In the genomic region with DNA sequence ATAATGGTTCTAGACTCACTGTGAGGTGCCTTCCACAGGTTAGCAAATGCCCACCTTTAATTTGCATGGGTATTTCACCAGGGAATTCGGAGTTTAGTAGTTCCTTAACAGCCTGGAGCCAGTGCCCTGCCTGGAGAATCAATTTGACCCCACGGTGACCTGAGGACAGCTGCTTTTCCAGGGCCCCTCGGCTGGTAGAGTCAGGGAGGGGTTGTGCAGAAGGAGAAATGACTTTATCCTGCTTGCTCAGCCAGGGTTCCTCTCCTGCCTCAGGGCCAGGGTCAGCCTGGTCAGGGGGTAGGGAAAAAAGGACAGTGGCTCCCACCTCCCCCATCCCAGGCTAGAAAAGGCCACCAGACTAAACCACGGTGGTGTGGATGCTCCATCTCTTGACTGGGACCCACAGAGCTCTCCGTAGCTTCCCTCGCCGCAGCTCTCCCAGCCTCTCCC, we compare ENCODE assay signal across 9 cellular contexts. TPM values are rescaled to one million over a fixed set of nuclear protein-coding genes. Genes with fewer than 3 reads are reported as not detected.
DNase-seq lines count a peak whose midpoint lies in the region; ATAC-seq and TF ChIP-seq lines count a peak whose summit lies in the region.
"Had no signal": no experiment of that assay in that cellular context is flagged by ENCODE, and none has a peak within 500 bp of the region (broad histone marks: within the 10 kb centered on the region; RNA-seq: fewer than 3 reads in every experiment).

No MANE protein-coding gene starts in this region.

- H3K4me1 Mint-ChIP-seq in activated CD4-positive, alpha-beta T cell treated with anti-CD3 and anti-CD28 coated beads, Interleukin-2, amount 10 ng/mL, durations not matched to agents 7 days and 5 days = peaks cover 53% of the 10 kb centered on the region
- H3K4me1 Mint-ChIP-seq in activated T-cell treated with anti-CD3 and anti-CD28 coated beads, Interleukin-2, amount 50 U/mL, for 72 hours (ENCODE audit: low read depth) = peaks cover 39% of the 10 kb centered on the region

- CTCF ChIA-PET in activated CD4-positive, alpha-beta T cell treated with anti-CD3 and anti-CD28 coated beads, Interleukin-2, amount 10 ng/mL, durations not matched to agents 7 days and 5 days (lab: Charles Lee) = interaction anchor here (0.5 to 5.3 kb wide), 27 partner anchors 10 to 290 kb away, joined by 3 to 59 read pairs (median 6); partner anchors contain the start of genes CHAC1, CHP1, DLL4 and VPS18

- peak overlapping the region; percentile 25 for H3K27ac ChIP-seq in iPS-20b (ENCODE audit: low read length)
- H3K27ac ChIP-seq in temporal lobe (ENCODE audit: low read depth, low read length) = peak overlapping the region; percentile 63

- H3K4me3 Mint-ChIP-seq in activated CD4-positive, alpha-beta T cell treated with anti-CD3 and anti-CD28 coated beads, Interleukin-2, amount 10 ng/mL, durations not matched to agents 7 days and 5 days = peak overlapping the region; percentile 3
- peak overlapping the region; percentile 48 to 56 for H3K4me3 Mint-ChIP-seq in activated T-cell treated with anti-CD3 and anti-CD28 coated beads, Interleukin-2, amount 50 U/mL, for 72 hours

- no peak for ATAC-seq in activated T-cell treated with anti-CD3 and anti-CD28 coated beads, Interleukin-2, amount 50 U/mL, for 72 hours (replicated peaks in 1 of 2)
- no peak for ATAC-seq in HG03095 (IDR thresholded peaks at IDR 0.05; ENCODE audit: unreplicated experiment)

- H3K4me1 ChIP-seq in iPS-20b (ENCODE audit: insufficient read depth, low read length) = peaks cover 10% of the 10 kb centered on the region; the same call in 1 of the 2 replicates

- POLR2A ChIA-PET in activated CD4-positive, alpha-beta T cell treated with anti-CD3 and anti-CD28 coated beads, Interleukin-2, amount 10 ng/mL, durations not matched to agents 7 days and 5 days (lab: Charles Lee) = interaction anchor here (0.6 to 1.3 kb wide), 2 partner anchors 13 to 69 kb away, joined by 4 to 8 read pairs; no protein-coding TSS in a partner anchor

- no peak for DNase-seq in activated CD4-positive, alpha-beta T cell treated with anti-CD3 and anti-CD28 coated beads, Interleukin-2, amount 10 ng/mL, durations not matched to agents 7 days and 5 days
- DNase-seq in activated CD4-positive, alpha-beta T cell treated with anti-CD3 and anti-CD28 coated beads for 4 hours = no peak
- DNase-seq in activated T-cell treated with anti-CD3 and anti-CD28 coated beads, Interleukin-2, amount 50 U/mL, for 72 hours = no peak
- DNase-seq in GM20000 (ENCODE audit: low spot score) = no peak
- no peak for DNase-seq in NCI-H748 (lab: John Stamatoyannopoulos, UW; ENCODE audit: unreplicated experiment)

- H3K9ac ChIP-seq in iPS-20b (ENCODE audit: low read depth, low read length) = peak overlapping the region; percentile 83

- no peaks in the 10 kb centered on the region for H3K27me3 Mint-ChIP-seq in activated CD4-positive, alpha-beta T cell treated with anti-CD3 and anti-CD28 coated beads, Interleukin-2, amount 10 ng/mL, durations not matched to agents 7 days and 5 days
- H3K27me3 Mint-ChIP-seq in activated T-cell treated with anti-CD3 and anti-CD28 coated beads, Interleukin-2, amount 50 U/mL, for 72 hours (ENCODE audit: low read depth) = no peaks in the 10 kb centered on the region

- H3K36me3 Mint-ChIP-seq in activated CD4-positive, alpha-beta T cell treated with anti-CD3 and anti-CD28 coated beads, Interleukin-2, amount 10 ng/mL, durations not matched to agents 7 days and 5 days (ENCODE audit: low read depth) = no peaks in the 10 kb centered on the region
- no peaks in the 10 kb centered on the region for H3K36me3 Mint-ChIP-seq in activated T-cell treated with anti-CD3 and anti-CD28 coated beads, Interleukin-2, amount 50 U/mL, for 72 hours (ENCODE audit: insufficient read depth in 2 of 2)

- no peaks in the 10 kb centered on the region for H3K9me3 ChIP-seq in iPS-20b (ENCODE audit: insufficient read depth, low read depth, low read length)

- H3K4me3 ChIP-seq in iPS-20b (ENCODE audit: low read length) = peak overlapping the region; percentile 66

- peak overlapping the region; percentile 19 for H3K27ac Mint-ChIP-seq in activated CD4-positive, alpha-beta T cell treated with anti-CD3 and anti-CD28 coated beads, Interleukin-2, amount 10 ng/mL, durations not matched to agents 7 days and 5 days
- H3K27ac Mint-ChIP-seq in activated T-cell treated with anti-CD3 and anti-CD28 coated beads, Interleukin-2, amount 50 U/mL, for 72 hours = no peak overlapping the region

- TF ChIP-seq CTCF in GM20000 (IDR thresholded peaks at IDR 0.05; ENCODE audit: extremely low read depth, missing control alignments) = no peak

- no peaks in the 10 kb centered on the region for H3K9me3 Mint-ChIP-seq in activated CD4-positive, alpha-beta T cell treated with anti-CD3 and anti-CD28 coated beads, Interleukin-2, amount 10 ng/mL, durations not matched to agents 7 days and 5 days
- H3K9me3 Mint-ChIP-seq in activated T-cell treated with anti-CD3 and anti-CD28 coated beads, Interleukin-2, amount 50 U/mL, for 72 hours = no peaks in the 10 kb centered on the region

- H3K27me3 ChIP-seq in iPS-20b (ENCODE audit: insufficient read depth, low read length) = peaks cover 72% of the 10 kb centered on the region

- H3K36me3 ChIP-seq in iPS-20b (ENCODE audit: insufficient read depth, low read depth, low read length) = no peaks in the 10 kb centered on the region

RNA-seq across cellular contexts. Expression of gene DLL4, which starts 12.0 kb away (rescaled TPM):
- not detected for total RNA-seq in activated CD4-positive, alpha-beta T cell treated with anti-CD3 and anti-CD28 coated beads, Interleukin-2, amount 10 ng/mL, durations not matched to agents 7 days and 5 days
- under 1 TPM; 0.12 to 0.19 TPM for total RNA-seq in activated T-cell treated with anti-CD3 and anti-CD28 coated beads, Interleukin-2, amount 50 U/mL, for 72 hours
- total RNA-seq in temporal lobe = 3.4 TPM
- total RNA-seq: T-helper 2 cell treated with Interferon-gamma antibody and Interleukin-4, amounts not matched to agents 100 ng/mL and 5 ng/mL, for 36 hours had no signal

RNA-seq across cellular contexts. Expression of gene CHAC1, which starts 12.2 kb away (rescaled TPM):
- total RNA-seq in activated CD4-positive, alpha-beta T cell treated with anti-CD3 and anti-CD28 coated beads, Interleukin-2, amount 10 ng/mL, durations not matched to agents 7 days and 5 days = 1 to 10 TPM; 4.7 to 6.7 TPM
- total RNA-seq in activated T-cell treated with anti-CD3 and anti-CD28 coated beads, Interleukin-2, amount 50 U/mL, for 72 hours = 10 to 100 TPM; 77.8 to 83.0 TPM
- total RNA-seq in temporal lobe = 2.7 TPM

RNA-seq across cellular contexts. Expression of gene VPS18, which starts 46.9 kb away (rescaled TPM):
- total RNA-seq in activated CD4-positive, alpha-beta T cell treated with anti-CD3 and anti-CD28 coated beads, Interleukin-2, amount 10 ng/mL, durations not matched to agents 7 days and 5 days = 10 to 100 TPM; 16.2 to 16.6 TPM
- 10 to 100 TPM; 10.7 to 12.1 TPM for total RNA-seq in activated T-cell treated with anti-CD3 and anti-CD28 coated beads, Interleukin-2, amount 50 U/mL, for 72 hours
- 21.6 TPM for total RNA-seq in temporal lobe

Comparison
In these comparisons a context has a peak if more than half of its experiments do, and no peak if none do; other contexts are left out.
1. RNA of gene CHAC1, which starts 12.2 kb away (total RNA-seq): 77.8 to 83.0 TPM in activated T-cell treated with anti-CD3 and anti-CD28 coated beads, Interleukin-2, amount 50 U/mL, for 72 hours; 4.7 to 6.7 TPM in activated CD4-positive, alpha-beta T cell treated with anti-CD3 and anti-CD28 coated beads, Interleukin-2, amount 10 ng/mL, durations not matched to agents 7 days and 5 days and 2.7 TPM in temporal lobe (single experiment); every median in the first group is over 10 times any median in the second.